Comparison of ENCODE assay signal across 2 cellular contexts in the genomic region with DNA sequence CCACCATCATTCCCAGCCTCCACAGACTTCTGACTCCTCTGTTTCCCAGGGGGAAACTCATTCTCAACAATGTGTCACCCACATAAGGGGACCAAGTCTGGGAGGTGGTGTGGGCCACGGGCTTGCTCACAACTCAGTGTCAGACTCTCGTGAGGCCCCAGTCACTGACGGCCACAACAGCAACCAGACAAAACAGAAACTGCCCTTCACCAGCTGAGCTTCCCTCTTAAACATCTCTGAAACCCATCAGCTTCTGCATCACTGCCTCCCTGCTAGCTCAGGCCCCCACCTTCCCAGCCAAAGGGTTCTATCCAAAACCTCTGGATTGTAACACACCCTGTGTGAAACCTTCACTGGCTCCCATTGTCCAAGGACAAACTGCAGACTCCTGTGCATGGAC.
TF ChIP-seq lines count a peak whose summit lies in the region.

No MANE protein-coding gene starts in this region.

TF ChIP-seq in IMR-90, 13 proteins besides CTCF, POLR2A, EP300 and RAD21:
- TF ChIP-seq MXI1 (IDR thresholded peaks at IDR 0.05; ENCODE audit: borderline replicate concordance, low read depth, low read length): no peak
- no peak for TF ChIP-seq MAZ (IDR thresholded peaks at IDR 0.05; ENCODE audit: borderline replicate concordance, low read depth, low read length)

TF ChIP-seq in H1, 55 proteins besides CTCF, POLR2A, EP300 and RAD21:
- TF ChIP-seq YY1 (IDR thresholded peaks at IDR 0.05; ENCODE audit: low read depth, low read length) (no peak), ASH2L (IDR thresholded peaks at IDR 0.05; ENCODE audit: low read length) (no peak), HDAC6 (IDR thresholded peaks at IDR 0.05; ENCODE audit: low read depth, low read length) (no peak), SP2 (IDR thresholded peaks at IDR 0.05; ENCODE audit: low read length) (no peak), PHF8 (conservative IDR thresholded peaks at IDR 0.05; ENCODE audit: low read depth, low read length) (no peak), POLR2AphosphoS5 (IDR thresholded peaks at IDR 0.05; ENCODE audit: low read depth, low read length) (no peak), HDAC2 (IDR thresholded peaks at IDR 0.05; ENCODE audit: borderline replicate concordance in 1 of 2, low read depth in 2 of 2, low read length in 2 of 2) (no peak), RNF2 (IDR thresholded peaks at IDR 0.05; ENCODE audit: borderline replicate concordance, low read depth, low read length, missing control alignments, poor library complexity, severe bottlenecking) (no peak), CTBP2 (IDR thresholded peaks at IDR 0.05; ENCODE audit: borderline replicate concordance, insufficient read depth, insufficient read length, low read length) (no peak), SIN3A (conservative IDR thresholded peaks at IDR 0.05 in 1 of 2, IDR thresholded peaks at IDR 0.05 in 1 of 2; ENCODE audit: low read depth in 1 of 2, low read length in 2 of 2) (no peak), BRCA1 (IDR thresholded peaks at IDR 0.05; ENCODE audit: low read depth, low read length) (no peak), TAF1 (IDR thresholded peaks at IDR 0.05; ENCODE audit: low read depth, low read length) (no peak), KDM4A (IDR thresholded peaks at IDR 0.05; ENCODE audit: low read depth, low read length, severe bottlenecking) (no peak), BCL11A (IDR thresholded peaks at IDR 0.05; ENCODE audit: low read depth in 2 of 2, low read length in 2 of 2) (no peak), CHD2 (IDR thresholded peaks at IDR 0.05; ENCODE audit: low read length) (no peak)
- TF ChIP-seq, protein P1, sequence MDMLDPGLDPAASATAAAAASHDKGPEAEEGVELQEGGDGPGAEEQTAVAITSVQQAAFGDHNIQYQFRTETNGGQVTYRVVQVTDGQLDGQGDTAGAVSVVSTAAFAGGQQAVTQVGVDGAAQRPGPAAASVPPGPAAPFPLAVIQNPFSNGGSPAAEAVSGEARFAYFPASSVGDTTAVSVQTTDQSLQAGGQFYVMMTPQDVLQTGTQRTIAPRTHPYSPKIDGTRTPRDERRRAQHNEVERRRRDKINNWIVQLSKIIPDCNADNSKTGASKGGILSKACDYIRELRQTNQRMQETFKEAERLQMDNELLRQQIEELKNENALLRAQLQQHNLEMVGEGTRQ (IDR thresholded peaks at IDR 0.05; ENCODE audit: low read length): no peak
- TF ChIP-seq, protein P2, sequence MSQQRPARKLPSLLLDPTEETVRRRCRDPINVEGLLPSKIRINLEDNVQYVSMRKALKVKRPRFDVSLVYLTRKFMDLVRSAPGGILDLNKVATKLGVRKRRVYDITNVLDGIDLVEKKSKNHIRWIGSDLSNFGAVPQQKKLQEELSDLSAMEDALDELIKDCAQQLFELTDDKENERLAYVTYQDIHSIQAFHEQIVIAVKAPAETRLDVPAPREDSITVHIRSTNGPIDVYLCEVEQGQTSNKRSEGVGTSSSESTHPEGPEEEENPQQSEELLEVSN (IDR thresholded peaks at IDR 0.05): no peak
- TF ChIP-seq, protein P3, sequence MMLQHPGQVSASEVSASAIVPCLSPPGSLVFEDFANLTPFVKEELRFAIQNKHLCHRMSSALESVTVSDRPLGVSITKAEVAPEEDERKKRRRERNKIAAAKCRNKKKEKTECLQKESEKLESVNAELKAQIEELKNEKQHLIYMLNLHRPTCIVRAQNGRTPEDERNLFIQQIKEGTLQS (IDR thresholded peaks at IDR 0.05; ENCODE audit: insufficient read depth, low read depth, low read length): no peak
